Comparison of ENCODE assay signal across 17 cellular contexts in genomic region chr6:5141046-5141445, GRCh38. TPM values are rescaled to one million over a fixed set of nuclear protein-coding genes. Genes with fewer than 3 reads are reported as not detected.
"Had no signal": no experiment of that assay in that cellular context is flagged by ENCODE, and none has a peak within 500 bp of the region (broad histone marks: within the 10 kb centered on the region; RNA-seq: fewer than 3 reads in every experiment).

No MANE protein-coding gene starts in this region.

- H3K27me3 Mint-ChIP-seq: activated CD4-positive, alpha-beta memory T cell treated with anti-CD3 and anti-CD28 coated beads for 36 hours; activated naive CD4-positive, alpha-beta T cell treated with anti-CD3 and anti-CD28 coated beads, Interleukin-2, amount 50 U/mL, for 24 hours had no signal

- H3K9me3 ChIP-seq: adrenal gland, gastroesophageal sphincter, heart right ventricle, neutrophil, tibial nerve had no signal

- H3K36me3 ChIP-seq: adrenal gland, cardiac muscle cell, gastroesophageal sphincter, heart right ventricle, neutrophil, tibial nerve had no signal

- H3K27ac ChIP-seq: adrenal gland, cardiac muscle cell, gastroesophageal sphincter, heart right ventricle, neutrophil, tibial nerve had no signal

- H3K9me3 Mint-ChIP-seq: activated CD4-positive, alpha-beta memory T cell treated with anti-CD3 and anti-CD28 coated beads for 36 hours; activated naive CD4-positive, alpha-beta T cell treated with anti-CD3 and anti-CD28 coated beads, Interleukin-2, amount 50 U/mL, for 24 hours; natural killer cell had no signal

- H3K27me3 ChIP-seq: adrenal gland, cardiac muscle cell, gastroesophageal sphincter, heart right ventricle, neutrophil, tibial nerve had no signal

- DNase-seq: activated CD4-positive, alpha-beta memory T cell treated with anti-CD3 and anti-CD28 coated beads for 36 hours; activated CD4-positive, alpha-beta T cell treated with anti-CD3 and anti-CD28 coated beads for 1 hour; activated effector memory CD4-positive, alpha-beta T cell treated with anti-CD3 and anti-CD28 coated beads, Interleukin-2, amount 50 U/mL, for 16 hours; activated T-cell treated with anti-CD3 and anti-CD28 coated beads, Interleukin-2, amount 50 U/mL, for 48 hours; adrenal gland; erythroblast; heart right ventricle; natural killer cell; posterior cingulate gyrus; retina; stimulated activated naive CD4-positive, alpha-beta T cell; T-helper 1 cell had no signal

- H3K36me3 Mint-ChIP-seq: activated CD4-positive, alpha-beta memory T cell treated with anti-CD3 and anti-CD28 coated beads for 36 hours; natural killer cell had no signal

- H3K4me3 Mint-ChIP-seq: activated CD4-positive, alpha-beta memory T cell treated with anti-CD3 and anti-CD28 coated beads for 36 hours; activated naive CD4-positive, alpha-beta T cell treated with anti-CD3 and anti-CD28 coated beads, Interleukin-2, amount 50 U/mL, for 24 hours; natural killer cell had no signal

- H3K27ac Mint-ChIP-seq: activated CD4-positive, alpha-beta memory T cell treated with anti-CD3 and anti-CD28 coated beads for 36 hours; activated naive CD4-positive, alpha-beta T cell treated with anti-CD3 and anti-CD28 coated beads, Interleukin-2, amount 50 U/mL, for 24 hours; natural killer cell had no signal

- H3K4me3 ChIP-seq: adrenal gland, cardiac muscle cell, gastroesophageal sphincter, heart right ventricle, tibial nerve had no signal

- ATAC-seq: gastroesophageal sphincter, heart right ventricle, natural killer cell had no signal

RNA-seq across cellular contexts. Expression of gene PPP1R3G, which starts 55.9 kb away (rescaled TPM):
- total RNA-seq: activated CD4-positive, alpha-beta memory T cell treated with anti-CD3 and anti-CD28 coated beads for 36 hours had no signal
